In genomic region chr18:26551217-26551708, GRCh38 we compare ENCODE assay signal across 11 cellular contexts. TPM values are rescaled to one million over a fixed set of nuclear protein-coding genes. Genes with fewer than 3 reads are reported as not detected.
A peak's percentile ranks its signal among the peaks of the same experiment; 100 is the strongest.
DNase-seq lines count a peak whose midpoint lies in the region; ATAC-seq and TF ChIP-seq lines count a peak whose summit lies in the region.
"Had no signal": no experiment of that assay in that cellular context is flagged by ENCODE, and none has a peak within 500 bp of the region (broad histone marks: within the 10 kb centered on the region; RNA-seq: fewer than 3 reads in every experiment).

No MANE protein-coding gene starts in this region.

- no peaks in the 10 kb centered on the region for H3K9me3 Mint-ChIP-seq in Caco-2 (ENCODE audit: unreplicated experiment)
- no peaks in the 10 kb centered on the region for H3K9me3 Mint-ChIP-seq in activated T-helper 17 cell treated with anti-CD3 and anti-CD28 coated beads, Interleukin-2, amount 50 U/mL, for 72 hours
- H3K9me3 Mint-ChIP-seq in activated CD8-positive, alpha-beta T cell treated with anti-CD3 and anti-CD28 coated beads for 36 hours: no peaks in the 10 kb centered on the region
- H3K9me3 Mint-ChIP-seq: activated T-helper 2 cell treated with anti-CD3 and anti-CD28 coated beads, Interferon-gamma antibody, Interleukin-2, Interleukin-4, amounts not matched to agents 10 μg/mL and 5 μg/mL and 100 μg/mL, durations not matched to agents 14 hours and 24 hours and 36 hours; stimulated activated naive CD8-positive, alpha-beta T cell treated with anti-CD3 and anti-CD28 coated beads, Interleukin-15, Interleukin-2, amounts not matched to agents 100 ng/mL and 50 ng/mL, for 24 hours had no signal

- no peaks in the 10 kb centered on the region for H3K36me3 Mint-ChIP-seq in Caco-2 (ENCODE audit: insufficient read depth, unreplicated experiment)
- no peaks in the 10 kb centered on the region for H3K36me3 Mint-ChIP-seq in activated T-helper 17 cell treated with anti-CD3 and anti-CD28 coated beads, Interleukin-2, amount 50 U/mL, for 72 hours (ENCODE audit: low read depth)
- H3K36me3 Mint-ChIP-seq in activated CD8-positive, alpha-beta T cell treated with anti-CD3 and anti-CD28 coated beads for 36 hours (ENCODE audit: low read depth): peaks cover 7% of the 10 kb centered on the region

- CTCF ChIA-PET in Caco-2 (lab: Charles Lee): no interaction called here
- CTCF ChIA-PET in activated CD8-positive, alpha-beta T cell treated with anti-CD3 and anti-CD28 coated beads for 36 hours (lab: Charles Lee): interaction anchor here (1.0 kb wide), 1 partner anchor 98 kb away, joined by 3 read pairs; no protein-coding TSS in a partner anchor

- TF ChIP-seq CTCF in Caco-2 (IDR thresholded peaks at IDR 0.05; ENCODE audit: insufficient read depth in 1 of 2, low read depth in 1 of 2, low read length in 1 of 2, severe bottlenecking in 1 of 2, unreplicated experiment in 1 of 2) (no peak), hepatocyte (IDR thresholded peaks at IDR 0.05; ENCODE audit: poor library complexity) (no peak)
- TF ChIP-seq CTCF in activated CD8-positive, alpha-beta T cell treated with anti-CD3 and anti-CD28 coated beads for 36 hours (IDR thresholded peaks at IDR 0.05): no peak

- DNase-seq in Caco-2 (no peak), hepatocyte (ENCODE audit: low spot score) (no peak), renal cortical epithelial cell (ENCODE audit: low read depth) (peak; percentile 60), NCI-H1417 treated with DMSO at 0.1 percent for 48 hours (lab: John Stamatoyannopoulos, UW) (no peak), NCI-H2107 treated with DMSO at 0.1 percent for 48 hours (lab: John Stamatoyannopoulos, UW; ENCODE audit: unreplicated experiment) (no peak)
- DNase-seq in activated CD8-positive, alpha-beta T cell treated with anti-CD3 and anti-CD28 coated beads for 36 hours: no peak
- DNase-seq: WERI-Rb-1 had no signal

- intact Hi-C loops in Caco-2 (cut with micrococcal nuclease; ENCODE audit: unreplicated experiment): no loop called here
- intact Hi-C loops in activated CD8-positive, alpha-beta T cell treated with anti-CD3 and anti-CD28 coated beads for 36 hours (cut with micrococcal nuclease): no loop called here

- no TSS peak for BruUV-seq in Caco-2 (replicated peaks; lab: Mats Ljungman, UMichigan)

- H3K36me3 ChIP-seq in Caco-2 (ENCODE audit: control insufficient read depth, insufficient read depth, low read length) (no peaks in the 10 kb centered on the region), hepatocyte (replicated peaks; ENCODE audit: insufficient read depth, low read depth) (no peaks in the 10 kb centered on the region)

- H3K27me3 ChIP-seq in Caco-2 (replicated peaks; ENCODE audit: control insufficient read depth, insufficient read depth, low read length) (no peaks in the 10 kb centered on the region; the same call in 1 of the 2 replicates), hepatocyte (peaks cover 48% of the 10 kb centered on the region)

- H2AFZ ChIP-seq in hepatocyte: no peak overlapping the region

- H3K27me3 Mint-ChIP-seq in Caco-2 (ENCODE audit: insufficient read depth, unreplicated experiment): peaks cover 13% of the 10 kb centered on the region
- peaks cover 26% of the 10 kb centered on the region for H3K27me3 Mint-ChIP-seq in activated T-helper 17 cell treated with anti-CD3 and anti-CD28 coated beads, Interleukin-2, amount 50 U/mL, for 72 hours
- H3K27me3 Mint-ChIP-seq in activated CD8-positive, alpha-beta T cell treated with anti-CD3 and anti-CD28 coated beads for 36 hours: peaks cover 45% of the 10 kb centered on the region

- no peaks in the 10 kb centered on the region for H4K20me1 ChIP-seq in hepatocyte (ENCODE audit: insufficient read depth, poor library complexity, severe bottlenecking)

- H3K9me3 ChIP-seq in Caco-2 (no peaks in the 10 kb centered on the region), hepatocyte (ENCODE audit: low read depth) (no peaks in the 10 kb centered on the region)

- no peaks in the 10 kb centered on the region for H3K4me1 ChIP-seq in Caco-2
- H3K4me1 ChIP-seq in hepatocyte (ENCODE audit: insufficient read depth): peaks cover 13% of the 10 kb centered on the region

- peak overlapping the region; percentile 45 for H3K4me3 ChIP-seq in Caco-2 (ENCODE audit: low read depth, low read length)
- H3K4me3 ChIP-seq in hepatocyte: no peak overlapping the region

- H3K79me2 ChIP-seq in hepatocyte: peaks cover 14% of the 10 kb centered on the region

- H3K27ac Mint-ChIP-seq in Caco-2 (ENCODE audit: unreplicated experiment): no peak overlapping the region
- H3K27ac Mint-ChIP-seq in activated T-helper 17 cell treated with anti-CD3 and anti-CD28 coated beads, Interleukin-2, amount 50 U/mL, for 72 hours: no peak overlapping the region
- no peak overlapping the region for H3K27ac Mint-ChIP-seq in activated CD8-positive, alpha-beta T cell treated with anti-CD3 and anti-CD28 coated beads for 36 hours
- H3K27ac Mint-ChIP-seq: activated T-helper 2 cell treated with anti-CD3 and anti-CD28 coated beads, Interferon-gamma antibody, Interleukin-2, Interleukin-4, amounts not matched to agents 10 μg/mL and 5 μg/mL and 100 μg/mL, durations not matched to agents 14 hours and 24 hours and 36 hours; stimulated activated naive CD8-positive, alpha-beta T cell treated with anti-CD3 and anti-CD28 coated beads, Interleukin-15, Interleukin-2, amounts not matched to agents 100 ng/mL and 50 ng/mL, for 24 hours had no signal

- POLR2A ChIA-PET in Caco-2 (lab: Charles Lee): no interaction called here
- POLR2A ChIA-PET in activated CD8-positive, alpha-beta T cell treated with anti-CD3 and anti-CD28 coated beads for 36 hours (lab: Charles Lee): no interaction called here

- H3K4me3 Mint-ChIP-seq in Caco-2 (ENCODE audit: unreplicated experiment): peak overlapping the region; percentile 75
- peak overlapping the region; percentile 27 for H3K4me3 Mint-ChIP-seq in activated T-helper 17 cell treated with anti-CD3 and anti-CD28 coated beads, Interleukin-2, amount 50 U/mL, for 72 hours
- no peak overlapping the region for H3K4me3 Mint-ChIP-seq in activated CD8-positive, alpha-beta T cell treated with anti-CD3 and anti-CD28 coated beads for 36 hours

- H3K27ac ChIP-seq in hepatocyte: no peak overlapping the region
- H3K27ac ChIP-seq: WERI-Rb-1 had no signal

- peak overlapping the region; percentile 100 for H3K4me2 ChIP-seq in hepatocyte

- WGBS in hepatocyte (ENCODE audit: low lambda C conversion rate, missing lambda C conversion rate): 21% methylated on average over 15 of the region's 15 CpGs

- H3K4me1 Mint-ChIP-seq in Caco-2 (ENCODE audit: low read depth, unreplicated experiment): no peaks in the 10 kb centered on the region
- no peaks in the 10 kb centered on the region for H3K4me1 Mint-ChIP-seq in activated T-helper 17 cell treated with anti-CD3 and anti-CD28 coated beads, Interleukin-2, amount 50 U/mL, for 72 hours
- H3K4me1 Mint-ChIP-seq in activated CD8-positive, alpha-beta T cell treated with anti-CD3 and anti-CD28 coated beads for 36 hours (ENCODE audit: low read depth): peaks cover 17% of the 10 kb centered on the region

- no peak for ATAC-seq in activated T-helper 17 cell treated with anti-CD3 and anti-CD28 coated beads, Interleukin-2, amount 50 U/mL, for 72 hours (replicated peaks)
- no peak for ATAC-seq in activated CD8-positive, alpha-beta T cell treated with anti-CD3 and anti-CD28 coated beads for 36 hours
- ATAC-seq in GM19324 (IDR thresholded peaks at IDR 0.05; ENCODE audit: low FRiP score, unreplicated experiment): no peak

- no peaks in the 10 kb centered on the region for H3K9me2 ChIP-seq in hepatocyte (replicated peaks; ENCODE audit: insufficient read depth)

RNA-seq across cellular contexts. Expression of gene KCTD1, which starts 2.9 kb away (rescaled TPM):
- total RNA-seq in Caco-2 (2022) (5.7 and 6.8 TPM in 2 replicates), hepatocyte (12.0 and 13.8 TPM in 2 replicates), renal cortical epithelial cell (24.1 and 103 TPM in 2 replicates)
- 1 to 10 TPM; 2.0 to 3.2 TPM for total RNA-seq in activated T-helper 17 cell treated with anti-CD3 and anti-CD28 coated beads, Interleukin-2, amount 50 U/mL, for 72 hours
- 5.4 and 7.5 TPM in 2 replicates for polyA plus RNA-seq in hepatocyte
- 1 to 10 TPM; 3.4 TPM for total RNA-seq in activated CD8-positive, alpha-beta T cell treated with anti-CD3 and anti-CD28 coated beads for 36 hours
